In the genomic region with DNA sequence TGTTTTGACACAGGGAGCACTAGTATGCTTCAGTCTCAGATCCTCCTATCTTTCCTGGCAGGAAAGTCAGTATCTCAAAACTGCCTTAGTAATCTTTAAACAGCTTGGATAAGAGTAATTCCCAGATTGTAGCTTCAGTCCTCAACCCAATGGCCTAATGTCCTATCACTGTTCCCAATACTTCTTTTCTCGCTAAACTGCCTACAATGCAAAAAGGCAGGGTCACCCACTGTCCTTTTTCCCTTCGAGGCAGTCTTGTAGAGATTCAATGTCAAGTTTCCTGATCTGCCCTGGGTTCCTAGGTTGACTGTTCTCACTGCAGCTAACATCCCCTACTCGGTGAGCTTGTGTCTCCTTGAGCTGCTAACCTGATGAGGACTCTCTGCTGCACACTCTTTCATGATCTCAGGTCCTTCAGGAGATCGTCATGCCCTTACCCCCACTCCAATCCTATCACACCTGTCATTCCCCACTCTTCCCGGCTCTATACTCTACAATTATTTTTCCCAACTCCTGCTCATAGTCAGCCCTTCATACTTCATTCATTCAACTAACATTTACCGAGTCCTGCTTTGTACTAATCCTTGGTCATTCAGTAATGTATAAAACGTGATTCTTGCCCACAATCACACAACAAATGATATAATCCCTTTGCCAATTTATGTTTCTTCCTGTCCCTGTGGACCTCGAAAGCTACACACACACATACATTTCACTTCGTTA, we compare ENCODE assay signal across 8 cellular contexts. TPM values are rescaled to one million over a fixed set of nuclear protein-coding genes. Genes with fewer than 3 reads are reported as not detected.
A peak's percentile ranks its signal among the peaks of the same experiment; 100 is the strongest.
DNase-seq lines count a peak whose midpoint lies in the region; ATAC-seq lines count a peak whose summit lies in the region.

No MANE protein-coding gene starts in this region.

- H3K4me1 ChIP-seq in SJCRH30 (peaks cover 6% of the 10 kb centered on the region; the same call in 1 of the 2 replicates), iPS-18a (ENCODE audit: control insufficient read depth, low read depth, low read length) (peaks cover 7% of the 10 kb centered on the region)

- no peaks in the 10 kb centered on the region for H3K27me3 ChIP-seq in SJCRH30
- H3K27me3 ChIP-seq in iPS-18a (ENCODE audit: control insufficient read depth, insufficient read depth, low read length) = no peaks in the 10 kb centered on the region

- H3K9me3 ChIP-seq in SJCRH30 (replicated peaks) (no peaks in the 10 kb centered on the region), iPS-18a (ENCODE audit: control insufficient read depth, low read depth, low read length) (no peaks in the 10 kb centered on the region)

- H3K27ac ChIP-seq in SJCRH30 (peak overlapping the region; percentile 50), iPS-18a (ENCODE audit: low read length) (peak overlapping the region; percentile 50), temporal lobe (ENCODE audit: low read depth, low read length) (peak overlapping the region; percentile 70)

- peak overlapping the region; percentile 77 for H3K4me3 ChIP-seq in SJCRH30
- H3K4me3 ChIP-seq in iPS-18a (ENCODE audit: low read length) = peak overlapping the region; percentile 74

- H3K9ac ChIP-seq in iPS-18a (ENCODE audit: low read length) = peak overlapping the region; percentile 58

- ATAC-seq in HG02571 (IDR thresholded peaks at IDR 0.05; ENCODE audit: unreplicated experiment) (no peak), HG03521 (IDR thresholded peaks at IDR 0.05; ENCODE audit: unreplicated experiment) (no peak)

- H3K36me3 ChIP-seq in SJCRH30 (peaks cover 30% of the 10 kb centered on the region), iPS-18a (ENCODE audit: control insufficient read depth, low read depth, low read length) (peaks cover 22% of the 10 kb centered on the region)

- peak; percentile 30 for DNase-seq in NCI-H82 (lab: John Stamatoyannopoulos, UW)
- no peak for DNase-seq in NCI-H82 treated with DMSO at 0.1 percent for 48 hours (lab: John Stamatoyannopoulos, UW; ENCODE audit: unreplicated experiment)
- peak in 1 of 2 experiments; percentile 18 for DNase-seq in SJCRH30
- no peak for DNase-seq in stimulated activated CD4-positive, alpha-beta T cell treated with anti-CD3 and anti-CD28 coated beads, Interleukin-15, amount 100 ng/mL, for 24 hours

RNA-seq across cellular contexts. Expression of gene C2CD3, which starts 0.9 kb away (rescaled TPM):
- total RNA-seq in SJCRH30 (2014; rRNA removed; shearing (Covaris generic)) = 27.5 and 31.3 TPM in 2 replicates
- 17.9 TPM for total RNA-seq in temporal lobe

RNA-seq across cellular contexts. Expression of gene PPME1, which starts 1.2 kb away (rescaled TPM):
- 52.7 and 56.5 TPM in 2 replicates for total RNA-seq in SJCRH30 (2014; rRNA removed; shearing (Covaris generic))
- 34.7 TPM for total RNA-seq in temporal lobe
